ENCODE assay signal across 2 cellular contexts in genomic region chr4:51884055-51884454, GRCh38.
A peak's percentile ranks its signal among the peaks of the same experiment; 100 is the strongest.
TF ChIP-seq lines count a peak whose summit lies in the region.

No MANE protein-coding gene starts in this region.

TF ChIP-seq in GM23338, 12 proteins besides CTCF, POLR2A, EP300 and RAD21:
- TF ChIP-seq ZNF462 (CRISPR knock-in tag; IDR thresholded peaks at IDR 0.05), result no peak
- no peak for TF ChIP-seq REST (IDR thresholded peaks at IDR 0.05; ENCODE audit: unreplicated experiment)

TF ChIP-seq in H1, 55 proteins besides CTCF, POLR2A, EP300 and RAD21:
- TF ChIP-seq CEBPB (IDR thresholded peaks at IDR 0.05; ENCODE audit: low read depth, low read length), result peak; percentile 49; the same call in 1 of the 2 replicates
- TF ChIP-seq NANOG (IDR thresholded peaks at IDR 0.05; ENCODE audit: insufficient read depth, low read depth, low read length, poor library complexity, severe bottlenecking), result no peak
TF ChIP-seq in H1: peak in this region for 1.
